14 cellular contexts compared by ENCODE assay signal in the genomic region with DNA sequence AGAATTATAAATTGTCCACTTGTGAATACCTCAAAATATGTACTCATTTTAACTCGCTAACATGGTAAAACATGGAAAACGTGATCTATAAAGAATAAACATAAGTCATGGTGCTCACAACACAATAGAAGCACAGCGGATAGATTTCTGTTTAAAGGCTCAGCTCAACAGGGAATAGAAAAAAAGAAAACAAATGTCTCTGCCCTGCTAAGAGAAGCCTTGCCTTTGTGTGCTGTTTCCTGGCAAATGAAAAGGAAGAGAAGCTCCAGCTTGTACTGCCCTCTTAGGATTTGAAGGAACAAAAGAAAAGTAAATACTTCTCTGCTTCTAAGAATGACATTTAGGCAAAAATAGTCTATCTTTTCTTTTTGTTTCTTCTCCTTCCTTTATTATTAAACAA.
DNase-seq lines count a peak whose midpoint lies in the region; ATAC-seq and TF ChIP-seq lines count a peak whose summit lies in the region.
"Had no signal": no experiment of that assay in that cellular context is flagged by ENCODE, and none has a peak within 500 bp of the region (broad histone marks: within the 10 kb centered on the region; RNA-seq: fewer than 3 reads in every experiment).

No MANE protein-coding gene starts in this region.

- peak overlapping the region in 1 of 2 experiments; percentile 66; a peak in 2 of 4 replicates for H4K8ac ChIP-seq in IMR-90 (ENCODE audit: low read depth in 2 of 2, low read length in 2 of 2)

- peak overlapping the region; percentile 75 for H3K18ac ChIP-seq in IMR-90 (ENCODE audit: low read depth, low read length)

- H3K4me3 ChIP-seq in A673 (ENCODE audit: low read depth, low read length, poor library complexity, severe bottlenecking) (no peak overlapping the region), IMR-90 (ENCODE audit: insufficient read depth, low read depth, low read length) (no peak overlapping the region)
- H3K4me3 ChIP-seq: SK-N-MC, testis had no signal

- H4K20me1 ChIP-seq in IMR-90 (ENCODE audit: insufficient read depth, low read length) = no peaks in the 10 kb centered on the region

- no peak overlapping the region; the same call in 1 of the 2 replicates for H3K4me2 ChIP-seq in IMR-90 (ENCODE audit: low read depth, low read length)

- POLR2A ChIA-PET in A673 (lab: Charles Lee; ENCODE audit: low non-redundant PET) (no interaction called here), IMR-90 (lab: Charles Lee; ENCODE audit: unreplicated experiment) (no interaction called here)

- no peak overlapping the region for H3K9ac ChIP-seq in IMR-90 (ENCODE audit: low read depth, low read length)

- H2AFZ ChIP-seq in IMR-90 (replicated peaks; ENCODE audit: low read length, poor library complexity) = no peak overlapping the region

- no peak overlapping the region for H4K91ac ChIP-seq in IMR-90 (ENCODE audit: insufficient read depth, low read depth, low read length)

- no peaks in the 10 kb centered on the region for H3K79me1 ChIP-seq in IMR-90 (ENCODE audit: low read depth in 1 of 2, low read length in 2 of 2)

- CTCF ChIA-PET in A673 (lab: Charles Lee) = no interaction called here
- CTCF ChIA-PET in IMR-90 (lab: Yijun Ruan, JAX) = no interaction called here

- peak overlapping the region; percentile 28; the same call in 1 of the 3 replicates for H2BK15ac ChIP-seq in IMR-90 (ENCODE audit: low read depth, low read length)

- no peaks in the 10 kb centered on the region for H3K36me3 Mint-ChIP-seq in T-helper 2 cell treated with Interferon-gamma antibody and Interleukin-4, amounts not matched to agents 5 μg/mL and 100 μg/mL, for 36 hours (ENCODE audit: low read depth)

- no peak for ATAC-seq in IMR-90 (ENCODE audit: low read depth)
- no peak for ATAC-seq in GM18909 (IDR thresholded peaks at IDR 0.05; ENCODE audit: poor library complexity, unreplicated experiment)

- H3K36me3 ChIP-seq in A673 (ENCODE audit: insufficient read depth, low read length, poor library complexity, severe bottlenecking) = no peaks in the 10 kb centered on the region
- no peaks in the 10 kb centered on the region for H3K36me3 ChIP-seq in IMR-90 (ENCODE audit: control insufficient read depth, insufficient read depth, low read length)

- peak overlapping the region; percentile 73; the same call in 1 of the 2 replicates for H2BK20ac ChIP-seq in IMR-90 (ENCODE audit: low read depth, low read length)

- peak overlapping the region; percentile 53; the same call in 1 of the 2 replicates for H3K14ac ChIP-seq in IMR-90 (replicated peaks; ENCODE audit: low read depth, low read length)

- H3K4me3 Mint-ChIP-seq in T-helper 2 cell treated with Interferon-gamma antibody and Interleukin-4, amounts not matched to agents 5 μg/mL and 100 μg/mL, for 36 hours = no peak overlapping the region

- no peak for TF ChIP-seq RAD21 in IMR-90 (IDR thresholded peaks at IDR 0.05; ENCODE audit: low read length)

- TF ChIP-seq CTCF in A673 (conservative IDR thresholded peaks at IDR 0.05; ENCODE audit: low read depth, low read length) (no peak), IMR-90 (conservative IDR thresholded peaks at IDR 0.05; ENCODE audit: low read depth, low read length) (no peak)

- H3K4me1 ChIP-seq in A673 (ENCODE audit: insufficient read depth, low read length, poor library complexity, severe bottlenecking) (no peaks in the 10 kb centered on the region), IMR-90 (ENCODE audit: control insufficient read depth, insufficient read depth, low read length) (peaks cover 9% of the 10 kb centered on the region)
- H3K4me1 ChIP-seq: testis had no signal

- H3K27me3 ChIP-seq in A673 (replicated peaks; ENCODE audit: insufficient read depth, low read depth, low read length, poor library complexity) = no peaks in the 10 kb centered on the region
- H3K27me3 ChIP-seq in IMR-90 (ENCODE audit: control insufficient read depth, insufficient read depth, low read length) = no peaks in the 10 kb centered on the region
- H3K27me3 ChIP-seq: testis had no signal

- no CpG with 5 or more reads among the region's 3 CpGs for WGBS in IMR-90 (ENCODE audit: extremely low coverage in 2 of 2, insufficient read length in 1 of 2), 2 experiments

- in situ Hi-C loops in IMR-90 (cut with MboI; ENCODE audit: low sequenced_read_pairs) = no loop called here

- H3K9me3 Mint-ChIP-seq in T-helper 2 cell treated with Interferon-gamma antibody and Interleukin-4, amounts not matched to agents 5 μg/mL and 100 μg/mL, for 36 hours = no peaks in the 10 kb centered on the region
- H3K9me3 Mint-ChIP-seq: activated T-helper 2 cell treated with anti-CD3 and anti-CD28 coated beads, Interferon-gamma antibody, Interleukin-2, Interleukin-4, amounts not matched to agents 10 μg/mL and 5 μg/mL and 100 μg/mL, durations not matched to agents 14 hours and 24 hours and 36 hours had no signal

- peaks cover 2% of the 10 kb centered on the region; the same call in 1 of the 2 replicates for H3K9me1 ChIP-seq in IMR-90 (ENCODE audit: insufficient read depth, low read length)

- H2AK9ac ChIP-seq in IMR-90 (replicated peaks; ENCODE audit: low read depth, low read length, poor library complexity) = no peak overlapping the region

- peak overlapping the region; percentile 72 for H4K5ac ChIP-seq in IMR-90 (ENCODE audit: low read depth, low read length)

- no peak overlapping the region for H2AK5ac ChIP-seq in IMR-90 (ENCODE audit: low read depth, low read length)

- dilution Hi-C loops in IMR-90 (cut with HindIII; ENCODE audit: low sequenced_read_pairs, unreplicated experiment) = no loop called here

- no peak overlapping the region for H3K27ac Mint-ChIP-seq in T-helper 2 cell treated with Interferon-gamma antibody and Interleukin-4, amounts not matched to agents 5 μg/mL and 100 μg/mL, for 36 hours
- H3K27ac Mint-ChIP-seq: activated T-helper 2 cell treated with anti-CD3 and anti-CD28 coated beads, Interferon-gamma antibody, Interleukin-2, Interleukin-4, amounts not matched to agents 10 μg/mL and 5 μg/mL and 100 μg/mL, durations not matched to agents 14 hours and 24 hours and 36 hours had no signal

- no peak for TF ChIP-seq POLR2A in IMR-90 (IDR thresholded peaks at IDR 0.05; ENCODE audit: low read depth, low read length)

- intact Hi-C loops in A673 (cut with micrococcal nuclease; ENCODE audit: unreplicated experiment) (no loop called here), IMR-90 (cut with micrococcal nuclease) (no loop called here)

- H3K9me3 ChIP-seq in A673 (ENCODE audit: low read depth, low read length, poor library complexity, severe bottlenecking) = no peaks in the 10 kb centered on the region
- peaks cover 2% of the 10 kb centered on the region; the same call in 1 of the 2 replicates for H3K9me3 ChIP-seq in IMR-90 (ENCODE audit: control insufficient read depth, insufficient read depth, low read length)
- H3K9me3 ChIP-seq: testis had no signal

- H3K4me1 Mint-ChIP-seq in T-helper 2 cell treated with Interferon-gamma antibody and Interleukin-4, amounts not matched to agents 5 μg/mL and 100 μg/mL, for 36 hours (ENCODE audit: low read depth) = peaks cover 18% of the 10 kb centered on the region

- no peak overlapping the region for H3K23ac ChIP-seq in IMR-90 (ENCODE audit: low read depth, low read length)

- BruUV-seq in A673 (replicated peaks; lab: Mats Ljungman, UMichigan) (no TSS peak), IMR-90 (replicated peaks; lab: Mats Ljungman, UMichigan) (no TSS peak)

- peaks cover 22% of the 10 kb centered on the region for H3K27me3 Mint-ChIP-seq in T-helper 2 cell treated with Interferon-gamma antibody and Interleukin-4, amounts not matched to agents 5 μg/mL and 100 μg/mL, for 36 hours (ENCODE audit: low read depth)

- H3K4ac ChIP-seq in IMR-90 (ENCODE audit: low read depth, low read length) = peak overlapping the region; percentile 46; the same call in 1 of the 2 replicates

- H2BK5ac ChIP-seq in IMR-90 (ENCODE audit: low read depth, low read length, poor library complexity, severe bottlenecking) = no peak overlapping the region

- peak overlapping the region; percentile 65; the same call in 1 of the 2 replicates for H2BK120ac ChIP-seq in IMR-90 (ENCODE audit: low read depth, low read length)

- H3K56ac ChIP-seq in IMR-90 (ENCODE audit: extremely low read depth, insufficient read depth, low read length) = no peak overlapping the region

- H3K27ac ChIP-seq in A673 (ENCODE audit: low read depth, low read length, poor library complexity, severe bottlenecking) (no peak overlapping the region), IMR-90 (ENCODE audit: insufficient read depth, low read length) (no peak overlapping the region)
- H3K27ac ChIP-seq: SK-N-MC, testis had no signal

- DNase-seq in A673 (ENCODE audit: low spot score) (peak; percentile 12), IMR-90 (no peak), NCI-H774 (lab: John Stamatoyannopoulos, UW) (peak; percentile 47), fibroblast of peridontal ligament (ENCODE audit: extremely low read depth) (peak; percentile 36), GDM1 (lab: John Stamatoyannopoulos, UW) (no peak), GOT3 (lab: John Stamatoyannopoulos, UW) (no peak)
- DNase-seq in T-helper 2 cell treated with Interferon-gamma antibody and Interleukin-4, amounts not matched to agents 5 μg/mL and 100 μg/mL, for 36 hours (ENCODE audit: low spot score) = no peak
- DNase-seq: aorta; effector CD4-positive, alpha-beta T cell; islet precursor cell; testis had no signal

TF ChIP-seq in IMR-90, 13 proteins besides CTCF, POLR2A, EP300 and RAD21 (continues in another document):
- TF ChIP-seq MXI1 (IDR thresholded peaks at IDR 0.05; ENCODE audit: borderline replicate concordance, low read depth, low read length) (no peak), FOS (IDR thresholded peaks at IDR 0.05; ENCODE audit: low read depth, low read length) (no peak), RCOR1 (IDR thresholded peaks at IDR 0.05; ENCODE audit: insufficient replicate concordance, low read length) (no peak), CEBPB (IDR thresholded peaks at IDR 0.05; ENCODE audit: low read depth, low read length) (no peak), NFE2L2 (IDR thresholded peaks at IDR 0.05; ENCODE audit: low read depth, low read length) (no peak), CHD1 (IDR thresholded peaks at IDR 0.05; ENCODE audit: low read depth, low read length) (no peak), RFX5 (IDR thresholded peaks at IDR 0.05; ENCODE audit: low read depth, low read length) (no peak)
- TF ChIP-seq, protein P1, sequence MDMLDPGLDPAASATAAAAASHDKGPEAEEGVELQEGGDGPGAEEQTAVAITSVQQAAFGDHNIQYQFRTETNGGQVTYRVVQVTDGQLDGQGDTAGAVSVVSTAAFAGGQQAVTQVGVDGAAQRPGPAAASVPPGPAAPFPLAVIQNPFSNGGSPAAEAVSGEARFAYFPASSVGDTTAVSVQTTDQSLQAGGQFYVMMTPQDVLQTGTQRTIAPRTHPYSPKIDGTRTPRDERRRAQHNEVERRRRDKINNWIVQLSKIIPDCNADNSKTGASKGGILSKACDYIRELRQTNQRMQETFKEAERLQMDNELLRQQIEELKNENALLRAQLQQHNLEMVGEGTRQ (IDR thresholded peaks at IDR 0.05; ENCODE audit: low read depth, low read length) = no peak

Comparison
In these comparisons a context has a peak if more than half of its experiments do, and no peak if none do; other contexts are left out.
1. DNase-seq: peak in A673 (single experiment), NCI-H774 (single experiment) and fibroblast of peridontal ligament (single experiment); none in IMR-90 (single experiment), GDM1 (single experiment), GOT3 (single experiment) and T-helper 2 cell treated with Interferon-gamma antibody and Interleukin-4, amounts not matched to agents 5 μg/mL and 100 μg/mL, for 36 hours (single experiment).